Comparison of ENCODE assay signal across 1 cellular context in genomic region chr9:114364528-114365041, GRCh38.
TF ChIP-seq lines count a peak whose summit lies in the region.

No MANE protein-coding gene starts in this region.

TF ChIP-seq in WTC11, 78 proteins besides CTCF, POLR2A, EP300 and RAD21 (continued from another document):
- TF ChIP-seq JAZF1 (CRISPR knock-in tag; IDR thresholded peaks at IDR 0.05) (no peak), ZNF416 (CRISPR knock-in tag; IDR thresholded peaks at IDR 0.05) (no peak), TEAD4 (CRISPR knock-in tag; IDR thresholded peaks at IDR 0.05) (no peak), KAT7 (CRISPR knock-in tag; IDR thresholded peaks at IDR 0.05; ENCODE audit: borderline replicate concordance) (no peak)
TF ChIP-seq in WTC11: peak in this region for 0.
